Comparison of ENCODE assay signal across 10 cellular contexts in genomic region chr1:17909634-17910033, GRCh38.
DNase-seq lines count a peak whose midpoint lies in the region; ATAC-seq, FAIRE-seq and TF ChIP-seq lines count a peak whose summit lies in the region.
"Had no signal": no experiment of that assay in that cellular context is flagged by ENCODE, and none has a peak within 500 bp of the region (broad histone marks: within the 10 kb centered on the region; RNA-seq: fewer than 3 reads in every experiment).

No MANE protein-coding gene starts in this region.

- H3K4me2 ChIP-seq in OCI-LY7 (ENCODE audit: low read length), result no peak overlapping the region

- H3K27me3 ChIP-seq in small intestine (ENCODE audit: control insufficient read depth in 2 of 2, insufficient read depth in 2 of 2, low read length in 2 of 2), result no peaks in the 10 kb centered on the region
- no peaks in the 10 kb centered on the region for H3K27me3 ChIP-seq in ascending aorta

- H2AFZ ChIP-seq in OCI-LY7 (ENCODE audit: low read length), result no peak overlapping the region

- H3K36me3 ChIP-seq in OCI-LY7 (ENCODE audit: insufficient read depth, low read length) (no peaks in the 10 kb centered on the region), small intestine (ENCODE audit: control insufficient read depth in 2 of 2, insufficient read depth in 2 of 2, low read length in 2 of 2) (no peaks in the 10 kb centered on the region), ascending aorta (no peaks in the 10 kb centered on the region)

- no peak for FAIRE-seq in small intestine (lab: Jason Lieb, UNC)

- H3K27ac ChIP-seq in OCI-LY7 (ENCODE audit: low read depth, low read length, poor library complexity, severe bottlenecking) (no peak overlapping the region), small intestine (ENCODE audit: low read depth in 1 of 2, low read length in 1 of 2) (no peak overlapping the region), ascending aorta (no peak overlapping the region)

- POLR2A ChIA-PET in OCI-LY7 (lab: Charles Lee), result no interaction called here

- intact Hi-C loops in OCI-LY7 (cut with micrococcal nuclease; ENCODE audit: unreplicated experiment) (no loop called here), Right ventricle myocardium superior (cut with DNase I) (loop anchor here (10.0 kb wide), 1 partner anchor 245 kb away; no protein-coding TSS in a partner anchor), ascending aorta (cut with DNase I) (no loop called here)

- H3K4me1 ChIP-seq in OCI-LY7 (ENCODE audit: insufficient read depth, low read length, poor library complexity, severe bottlenecking) (no peaks in the 10 kb centered on the region), small intestine (ENCODE audit: control insufficient read depth in 2 of 2, insufficient read depth in 1 of 2, low read depth in 1 of 2, low read length in 1 of 2) (no peaks in the 10 kb centered on the region), ascending aorta (no peaks in the 10 kb centered on the region)

- no TSS peak for BruUV-seq in OCI-LY7 (replicated peaks; lab: Mats Ljungman, UMichigan)

- TF ChIP-seq CTCF in OCI-LY7 (conservative IDR thresholded peaks at IDR 0.05; ENCODE audit: low read length) (0 out of 2 replicates have a peak, but pooled peaks have one; percentile 33), ascending aorta (IDR thresholded peaks at IDR 0.05) (peak in 1 of 3 experiments; percentile 14)

- DNase-seq in NCI-H526 (lab: John Stamatoyannopoulos, UW), result peak; percentile 32 to 49
- no peak for DNase-seq in NCI-H526 treated with DMSO at 0.1 percent for 48 hours (lab: John Stamatoyannopoulos, UW)
- DNase-seq in OCI-LY7 (ENCODE audit: low spot score), result no peak
- no peak for DNase-seq in Right ventricle myocardium superior
- DNase-seq in small intestine, result peak; percentile 9
- DNase-seq in NCI-H510A treated with DMSO at 0.1 percent for 48 hours (lab: John Stamatoyannopoulos, UW), result no peak
- DNase-seq in ascending aorta (ENCODE audit: low spot score in 2 of 2), result no peak
- DNase-seq: C1 segment of cervical spinal cord, NCI-H187 had no signal

- H3K9me3 ChIP-seq in OCI-LY7 (ENCODE audit: low read length) (no peaks in the 10 kb centered on the region), small intestine (ENCODE audit: control insufficient read depth, low read depth) (no peaks in the 10 kb centered on the region), ascending aorta (no peaks in the 10 kb centered on the region)

- H3K79me2 ChIP-seq in OCI-LY7 (ENCODE audit: insufficient read depth, low read depth, low read length), result no peaks in the 10 kb centered on the region

- no peak overlapping the region for H3K4me3 ChIP-seq in OCI-LY7 (ENCODE audit: low read depth, low read length, poor library complexity, severe bottlenecking)
- H3K4me3 ChIP-seq in small intestine (ENCODE audit: low read depth in 1 of 2, low read length in 2 of 2), result no peak overlapping the region
- H3K4me3 ChIP-seq in ascending aorta, result no peak overlapping the region

- CTCF ChIA-PET in OCI-LY7 (lab: Charles Lee; ENCODE audit: unreplicated experiment), result no interaction called here

- WGBS in small intestine, 3 donors, result 6 to 23% (median 12%) methylated on average over 4 of the region's 4 CpGs

- H3K9me2 ChIP-seq in OCI-LY7 (ENCODE audit: insufficient read depth, low read length), result no peaks in the 10 kb centered on the region

- no peaks in the 10 kb centered on the region; the same call in 1 of the 2 replicates for H4K20me1 ChIP-seq in OCI-LY7 (ENCODE audit: insufficient read depth, low read length)

- ATAC-seq in Right ventricle myocardium superior (ENCODE audit: poor library complexity) (peak; percentile 71), GM18907 (IDR thresholded peaks at IDR 0.05; ENCODE audit: unreplicated experiment) (no peak)

Comparison
In these comparisons a context has a peak if more than half of its experiments do, and no peak if none do; other contexts are left out.
1. DNase-seq: peak in NCI-H526 (2 of 2) and small intestine (single experiment); none in NCI-H526 treated with DMSO at 0.1 percent for 48 hours (single experiment), OCI-LY7 (single experiment), Right ventricle myocardium superior (single experiment), NCI-H510A treated with DMSO at 0.1 percent for 48 hours (single experiment) and ascending aorta (0 of 2).